ENCODE assay signal across 30 cellular contexts in the genomic region with DNA sequence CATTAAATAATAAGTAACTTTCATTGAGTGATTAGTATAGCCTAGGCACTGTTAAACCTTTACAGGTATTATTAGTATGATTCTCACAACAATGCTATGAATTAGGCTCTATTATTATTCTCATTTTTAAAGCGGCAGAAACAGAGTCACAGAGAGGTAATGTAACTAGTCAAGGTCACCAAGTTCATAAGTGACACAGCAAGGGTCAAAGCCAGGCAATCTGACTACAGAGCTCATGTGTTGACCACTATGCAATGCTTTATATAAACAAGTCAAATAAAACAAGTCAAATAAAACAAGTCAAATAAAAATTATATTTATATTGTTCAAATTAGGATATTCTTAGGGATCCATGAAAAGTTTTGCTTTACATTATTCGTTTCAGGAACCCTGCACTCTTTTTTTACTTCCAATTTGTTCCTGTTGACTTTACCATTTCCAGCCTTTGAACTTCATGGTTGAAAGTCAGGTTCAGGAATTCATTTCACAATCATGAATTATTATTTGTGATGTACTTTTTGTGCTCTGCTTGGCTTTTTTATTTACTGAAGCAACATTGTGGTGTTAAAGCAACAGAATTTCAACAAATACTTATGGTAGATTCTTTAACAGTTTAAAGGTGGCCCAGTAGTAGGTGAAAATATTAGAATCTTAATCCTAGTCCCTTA.
"Had no signal": no experiment of that assay in that cellular context is flagged by ENCODE, and none has a peak within 500 bp of the region (broad histone marks: within the 10 kb centered on the region; RNA-seq: fewer than 3 reads in every experiment).

No MANE protein-coding gene starts in this region.

- H3K4me3 Mint-ChIP-seq: naive thymus-derived CD8-positive, alpha-beta T cell; natural killer cell treated with Interleukin-12 subunit alpha and Interleukin-12 subunit beta and Interleukin-15 and Interleukin-18, amount 100 ng/mL, for 72 hours; nephron progenitor cell; neural crest cell; stimulated activated memory B cell treated with anti-CD40 and anti-IgM and Interleukin-4, amounts not matched to agents 10 μg/mL and 1 μg/mL and 100 μg/mL, for 72 hours; stimulated activated naive CD8-positive, alpha-beta T cell treated with anti-CD3 and anti-CD28 coated beads, Interleukin-15, amount 100 ng/mL, for 72 hours had no signal

- H3K27me3 ChIP-seq: neutrophil, pancreas, spleen, suprapubic skin, testis, tibial artery, upper lobe of left lung, vagina had no signal

- H3K9me3 ChIP-seq: neutrophil, pancreas, psoas muscle, suprapubic skin, testis, vagina had no signal

- H3K27me3 Mint-ChIP-seq: naive thymus-derived CD8-positive, alpha-beta T cell; stimulated activated memory B cell treated with anti-CD40 and anti-IgM and Interleukin-4, amounts not matched to agents 10 μg/mL and 1 μg/mL and 100 μg/mL, for 72 hours; stimulated activated naive CD8-positive, alpha-beta T cell treated with anti-CD3 and anti-CD28 coated beads, Interleukin-15, amount 100 ng/mL, for 72 hours had no signal

- H3K27ac Mint-ChIP-seq: naive thymus-derived CD8-positive, alpha-beta T cell; natural killer cell treated with Interleukin-12 subunit alpha and Interleukin-12 subunit beta and Interleukin-15 and Interleukin-18, amount 100 ng/mL, for 72 hours; nephron progenitor cell; stimulated activated memory B cell treated with anti-CD40 and anti-IgM and Interleukin-4, amounts not matched to agents 10 μg/mL and 1 μg/mL and 100 μg/mL, for 72 hours; stimulated activated naive CD8-positive, alpha-beta T cell treated with anti-CD3 and anti-CD28 coated beads, Interleukin-15, amount 100 ng/mL, for 72 hours had no signal

- H3K36me3 ChIP-seq: neutrophil, pancreas, spleen, suprapubic skin, tibial artery, upper lobe of left lung, vagina had no signal

- H3K9me3 Mint-ChIP-seq: natural killer cell treated with Interleukin-12 subunit alpha and Interleukin-12 subunit beta and Interleukin-15 and Interleukin-18, amount 100 ng/mL, for 72 hours had no signal

- H3K4me1 Mint-ChIP-seq: naive thymus-derived CD8-positive, alpha-beta T cell; nephron progenitor cell; neural crest cell; stimulated activated memory B cell treated with anti-CD40 and anti-IgM and Interleukin-4, amounts not matched to agents 10 μg/mL and 1 μg/mL and 100 μg/mL, for 72 hours; stimulated activated naive CD8-positive, alpha-beta T cell treated with anti-CD3 and anti-CD28 coated beads, Interleukin-15, amount 100 ng/mL, for 72 hours had no signal

- H3K27ac ChIP-seq: neutrophil, pancreas, psoas muscle, skin epidermis, spleen, suprapubic skin, testis, tibial artery, upper lobe of left lung, vagina had no signal

- ATAC-seq: naive thymus-derived CD8-positive, alpha-beta T cell; natural killer cell treated with Interleukin-12 subunit alpha and Interleukin-12 subunit beta and Interleukin-15 and Interleukin-18, amount 100 ng/mL, for 72 hours; pancreas; psoas muscle; right cardiac atrium; sciatic nerve; stimulated activated memory B cell treated with anti-CD40 and anti-IgM and Interleukin-4, amounts not matched to agents 10 μg/mL and 1 μg/mL and 100 μg/mL, for 72 hours; stimulated activated naive CD8-positive, alpha-beta T cell treated with anti-CD3 and anti-CD28 coated beads, Interleukin-15, amount 100 ng/mL, for 72 hours; stimulated activated naive CD8-positive, alpha-beta T cell treated with anti-CD3 and anti-CD28 coated beads, Interleukin-15, Interleukin-2, amounts not matched to agents 100 U/mL and 50 U/mL, for 24 hours had no signal

- H3K4me1 ChIP-seq: pancreas, psoas muscle, spleen, suprapubic skin, testis, tibial artery, upper lobe of left lung, vagina had no signal

- FAIRE-seq: urothelium cell line had no signal

- DNase-seq: naive thymus-derived CD8-positive, alpha-beta T cell; nephron progenitor cell; nucleus accumbens; pancreas; psoas muscle; right cardiac atrium; spleen; stimulated activated CD4-positive, alpha-beta T cell treated with anti-CD3 and anti-CD28 coated beads, Interleukin-12 subunit alpha, Interleukin-12 subunit beta, amount 100 ng/mL, for 4 hours; stimulated activated CD4-positive, alpha-beta T cell treated with anti-CD3 and anti-CD28 coated beads, Interleukin-1b, Interleukin-23, amount 100 ng/mL, for 48 hours; stimulated activated CD4-positive, alpha-beta T cell treated with anti-CD3 and anti-CD28 coated beads, Interleukin-4, amount 100 ng/mL, for 1 hour; stimulated activated CD4-positive, alpha-beta T cell treated with anti-CD3 and anti-CD28 coated beads, Interleukin-4, amount 100 ng/mL, for 4 hours; stimulated activated CD8-positive, alpha-beta memory T cell treated with anti-CD3 and anti-CD28 coated beads, Interleukin-4, amount 100 ng/mL, for 48 hours; stimulated activated naive CD4-positive, alpha-beta T cell; stimulated activated naive CD8-positive, alpha-beta T cell treated with anti-CD3 and anti-CD28 coated beads, Interleukin-15, amount 100 ng/mL, for 72 hours; stimulated activated naive CD8-positive, alpha-beta T cell treated with anti-CD3 and anti-CD28 coated beads, Interleukin-15, Interleukin-2, amounts not matched to agents 100 U/mL and 50 U/mL, for 24 hours; substantia nigra; testis; tibial artery; trophoblast cell; upper lobe of left lung had no signal

- H3K4me2 ChIP-seq: smooth muscle cell had no signal

- H3K4me3 ChIP-seq: pancreas, psoas muscle, skin epidermis, smooth muscle cell, spleen, suprapubic skin, testis, tibial artery, upper lobe of left lung, vagina had no signal
